Comparison of ENCODE assay signal across 8 cellular contexts in the genomic region with DNA sequence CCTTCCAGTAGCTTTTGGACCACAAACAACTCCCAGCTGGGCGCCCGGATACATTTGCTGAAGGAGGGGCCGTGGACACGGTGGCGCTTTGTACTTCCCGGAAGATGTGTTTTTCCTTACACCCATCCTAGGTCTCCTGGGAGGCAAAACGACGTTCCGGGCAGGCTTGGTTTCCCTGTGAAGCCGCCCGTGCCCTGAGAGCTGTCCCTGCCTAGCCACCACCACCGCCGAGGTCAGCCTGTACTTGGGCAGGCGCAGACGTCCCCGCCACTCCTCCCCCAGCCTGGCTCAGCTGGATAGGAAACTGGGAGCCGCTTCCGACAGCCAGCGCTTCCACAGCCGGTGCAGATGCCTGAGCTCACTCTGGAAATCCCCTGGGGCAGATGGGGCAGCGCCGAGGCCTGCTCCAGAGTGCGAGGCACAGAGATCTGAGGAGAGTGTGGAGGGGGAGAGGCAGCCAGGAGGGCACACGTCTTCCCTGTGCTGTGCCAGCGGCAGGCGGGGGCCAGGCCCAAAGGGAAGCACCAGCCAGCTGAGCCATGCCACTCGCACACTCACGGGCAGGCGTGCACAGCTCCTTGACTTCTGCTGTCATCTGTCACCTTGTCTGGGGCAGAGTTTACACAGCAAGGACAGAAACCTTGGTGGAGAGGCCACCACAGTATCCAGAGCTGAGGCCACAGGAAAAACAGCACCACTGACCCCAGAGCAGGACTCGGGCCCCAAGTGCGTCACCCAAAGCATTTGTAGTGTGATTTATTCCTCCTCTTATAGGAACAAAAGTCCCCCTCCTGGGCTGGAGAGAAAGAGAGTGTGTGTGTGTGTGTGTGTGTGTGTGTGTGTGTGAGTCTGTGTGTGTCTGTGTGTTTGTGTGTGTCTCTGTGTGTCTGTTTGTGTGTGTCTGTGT. TPM values are rescaled to one million over a fixed set of nuclear protein-coding genes. Genes with fewer than 3 reads are reported as not detected.
DNase-seq lines count a peak whose midpoint lies in the region; ATAC-seq, FAIRE-seq and TF ChIP-seq lines count a peak whose summit lies in the region.

No MANE protein-coding gene starts in this region.

- no peaks in the 10 kb centered on the region for H3K9me2 ChIP-seq in GM23248 (ENCODE audit: insufficient read depth)

- 38% methylated on average over 31 of the region's 31 CpGs for WGBS in A549 (ENCODE audit: missing lambda C conversion rate)
- WGBS in GM23248 (ENCODE audit: low coverage in 1 of 2, low lambda C conversion rate in 2 of 2, missing lambda C conversion rate in 2 of 2), 2 experiments, result 8 to 12% methylated on average over 31 of the region's 31 CpGs

- H2AFZ ChIP-seq in GM23248, result peak overlapping the region; percentile 67

- no peak for FAIRE-seq in A549 (lab: Jason Lieb, UNC)

- 0 out of 3 replicates have a peak overlapping the region, but pooled peaks have one; percentile 13 for H3K4me3 ChIP-seq in A549
- peak overlapping the region; percentile 34 for H3K4me3 ChIP-seq in GM23248
- H3K4me3 ChIP-seq in SJSA1, result no peak overlapping the region; the same call in 1 of the 2 replicates
- peak overlapping the region; percentile 30 for H3K4me3 ChIP-seq in epithelial cell of proximal tubule (ENCODE audit: low read depth, low read length)
- H3K4me3 ChIP-seq in mucosa of stomach (ENCODE audit: low read length), result peak overlapping the region; percentile 6
- H3K4me3 ChIP-seq in vagina, result peak overlapping the region; percentile 0 to 25

- in situ Hi-C loops in GM23248 (cut with MboI), result loop anchor here (25.0 kb wide), 1 partner anchor 89 kb away; a partner anchor contains a TSS

- intact Hi-C loops in vagina (cut with DNase I), result loop anchor here (10.0 kb wide), 1 partner anchor 193 kb away; a partner anchor contains a TSS

- peak overlapping the region; percentile 83 to 96 for H3K27ac ChIP-seq in A549
- H3K27ac ChIP-seq in GM23248, result peak overlapping the region; percentile 57
- peak overlapping the region; percentile 58 for H3K27ac ChIP-seq in SJSA1
- peak overlapping the region; percentile 85 for H3K27ac ChIP-seq in vagina

- no peak for TF ChIP-seq POLR2A in A549 (IDR thresholded peaks at IDR 0.05; ENCODE audit: low read length)
- no peak for TF ChIP-seq POLR2A in vagina (IDR thresholded peaks at IDR 0.05)

- H3K4me2 ChIP-seq in A549 (peak overlapping the region; percentile 91), GM23248 (ENCODE audit: unreplicated experiment) (peak overlapping the region; percentile 40)

- DNase-seq in A549 (ENCODE audit: low read depth in 1 of 2, low spot score in 1 of 2), result peak; percentile 70 to 75
- peak; percentile 91 for DNase-seq in GM23248
- DNase-seq in SJSA1 (ENCODE audit: low read depth in 1 of 2, low spot score in 2 of 2), result peak; percentile 87 to 96
- peak; percentile 54 for DNase-seq in epithelial cell of proximal tubule (ENCODE audit: low read depth)
- DNase-seq in vagina (ENCODE audit: extremely low spot score in 2 of 2), result no peak

- H3K36me3 ChIP-seq in GM23248 (ENCODE audit: low read depth) (no peaks in the 10 kb centered on the region), SJSA1 (no peaks in the 10 kb centered on the region), mucosa of stomach (ENCODE audit: control insufficient read depth, insufficient read depth, low read length) (no peaks in the 10 kb centered on the region), vagina (no peaks in the 10 kb centered on the region)

- no peak for TF ChIP-seq RAD21 in A549 (conservative IDR thresholded peaks at IDR 0.05 in 1 of 2, IDR thresholded peaks at IDR 0.05 in 1 of 2)

- H3K79me2 ChIP-seq in GM23248 (ENCODE audit: insufficient read depth), result peaks cover 5% of the 10 kb centered on the region

- CTCF ChIA-PET in A549 (lab: Yijun Ruan, JAX), result interaction anchor here (0.7 to 64.5 kb wide), 15 partner anchors 7 to 128 kb away, joined by 3 to 1994 read pairs (median 5); a partner anchor contains a TSS

- ATAC-seq in A549 (peak; percentile 32 to 56), HG03196 (IDR thresholded peaks at IDR 0.05; ENCODE audit: unreplicated experiment) (no peak), GM21576 (IDR thresholded peaks at IDR 0.05; ENCODE audit: unreplicated experiment) (no peak)

- no peaks in the 10 kb centered on the region for H3K27me3 ChIP-seq in GM23248 (replicated peaks; ENCODE audit: insufficient read depth)
- H3K27me3 ChIP-seq in SJSA1 (replicated peaks), result no peaks in the 10 kb centered on the region
- no peaks in the 10 kb centered on the region for H3K27me3 ChIP-seq in mucosa of stomach (ENCODE audit: control insufficient read depth, insufficient read depth, low read length)
- H3K27me3 ChIP-seq in vagina, result no peaks in the 10 kb centered on the region

- H3K9ac ChIP-seq in GM23248, result peak overlapping the region; percentile 57
- H3K9ac ChIP-seq in mucosa of stomach (ENCODE audit: low read length), result peak overlapping the region; percentile 52

- POLR2A ChIA-PET in A549 (lab: Yijun Ruan, JAX), result interaction anchor here (0.6 to 2.1 kb wide), 3 partner anchors 11 to 69 kb away, joined by 3 to 6 read pairs (median 5); no protein-coding TSS in a partner anchor

- H3K9me3 ChIP-seq in A549, result no peaks in the 10 kb centered on the region
- H3K9me3 ChIP-seq in GM23248 (ENCODE audit: low read depth), result no peaks in the 10 kb centered on the region
- no peaks in the 10 kb centered on the region for H3K9me3 ChIP-seq in SJSA1 (replicated peaks)
- H3K9me3 ChIP-seq in mucosa of stomach (ENCODE audit: control insufficient read depth, low read length), result no peaks in the 10 kb centered on the region
- H3K9me3 ChIP-seq in vagina, result no peaks in the 10 kb centered on the region

- H3K4me1 ChIP-seq in A549, result peaks cover 41% of the 10 kb centered on the region
- H3K4me1 ChIP-seq in GM23248 (ENCODE audit: insufficient read depth), result peaks cover 13% of the 10 kb centered on the region
- peaks cover 54% of the 10 kb centered on the region for H3K4me1 ChIP-seq in SJSA1 (replicated peaks)
- H3K4me1 ChIP-seq in mucosa of stomach (ENCODE audit: control insufficient read depth, insufficient read depth, low read length), result peaks cover 52% of the 10 kb centered on the region
- H3K4me1 ChIP-seq in vagina, result peaks cover 68% of the 10 kb centered on the region

- no peaks in the 10 kb centered on the region for H4K20me1 ChIP-seq in GM23248 (ENCODE audit: insufficient read depth)

- TF ChIP-seq CTCF in A549 (IDR thresholded peaks at IDR 0.05) (no peak), epithelial cell of proximal tubule (conservative IDR thresholded peaks at IDR 0.05; ENCODE audit: low read depth, low read length) (no peak), vagina (IDR thresholded peaks at IDR 0.05) (no peak)

- TF ChIP-seq EP300 in A549 (IDR thresholded peaks at IDR 0.05), result no peak

- peaks cover 6% of the 10 kb centered on the region; the same call in 1 of the 2 replicates for H3F3A ChIP-seq in GM23248 (ENCODE audit: insufficient read depth)

RNA-seq across cellular contexts. Expression of a gene that starts 3.0 kb away (rescaled TPM):
- polyA plus RNA-seq in A549 (2011; rRNA removed) (14.0 and 19.9 TPM in 2 replicates), A549 (2017; fragmentation: RNase III; extraction: RNeasy Plus Mini Kit Qiagen cat#74134 plus additional on column Dnase treatment) (42.9 to 50.2 TPM (median 46.0 TPM) in 3 replicates), GM23248 (2016; fragmentation: Nextera tagmentation; extraction: Ambion mirVana) (12.7 and 12.9 TPM in 2 replicates)
- polyA plus RNA-seq in A549 (2012; cell fraction: cytosol; rRNA removed), result 37.0 and 54.6 TPM in 2 replicates
- polyA plus RNA-seq in A549 (2012; cell fraction: nucleus; rRNA removed), result 149 and 184 TPM in 2 replicates
- 17.4 and 22.8 TPM in 2 replicates for polyA minus RNA-seq in A549 (2011; rRNA and poly(A)+ RNA removed)
- total RNA-seq in GM23248 (2014; rRNA removed; shearing (Covaris generic)), result 8.9 and 10.0 TPM in 2 replicates
- total RNA-seq in SJSA1 (2014; rRNA removed; shearing (Covaris generic)), result 5.8 and 9.2 TPM in 2 replicates
- total RNA-seq in epithelial cell of proximal tubule (35.2 and 101 TPM in 2 replicates), vagina (34.6 TPM)

RNA-seq across cellular contexts. Expression of a gene that starts 30.8 kb away (rescaled TPM):
- polyA plus RNA-seq in A549 (2011; rRNA removed) (0.08 TPM in 1 of 2 replicates, not detected in the other), A549 (2017; fragmentation: RNase III; extraction: RNeasy Plus Mini Kit Qiagen cat#74134 plus additional on column Dnase treatment) (0.13 TPM in 1 of 3 replicates, not detected in the others), GM23248 (2016; fragmentation: Nextera tagmentation; extraction: Ambion mirVana) (0.72 TPM in 1 of 2 replicates, not detected in the other)
- polyA plus RNA-seq in A549 (2012; cell fraction: cytosol; rRNA removed), result 0.21 and 0.26 TPM in 2 replicates
- 0.78 and 0.96 TPM in 2 replicates for polyA plus RNA-seq in A549 (2012; cell fraction: nucleus; rRNA removed)
- not detected in 2 replicates for polyA minus RNA-seq in A549 (2011; rRNA and poly(A)+ RNA removed)
- total RNA-seq in GM23248 (2014; rRNA removed; shearing (Covaris generic)), result not detected in 2 replicates
- total RNA-seq in SJSA1 (2014; rRNA removed; shearing (Covaris generic)), result not detected in 2 replicates
- total RNA-seq in epithelial cell of proximal tubule (not detected in 2 replicates), vagina (not detected)

RNA-seq across cellular contexts. Expression of a gene that starts 39.3 kb away (rescaled TPM):
- polyA plus RNA-seq in A549 (2011; rRNA removed) (1.1 and 1.2 TPM in 2 replicates), A549 (2017; fragmentation: RNase III; extraction: RNeasy Plus Mini Kit Qiagen cat#74134 plus additional on column Dnase treatment) (1.1 to 2.0 TPM (median 1.3 TPM) in 3 replicates), GM23248 (2016; fragmentation: Nextera tagmentation; extraction: Ambion mirVana) (1.1 and 1.6 TPM in 2 replicates)
- polyA plus RNA-seq in A549 (2012; cell fraction: cytosol; rRNA removed), result 0.56 and 1.0 TPM in 2 replicates
- 0.54 and 0.76 TPM in 2 replicates for polyA plus RNA-seq in A549 (2012; cell fraction: nucleus; rRNA removed)
- polyA minus RNA-seq in A549 (2011; rRNA and poly(A)+ RNA removed), result 1.4 and 2.2 TPM in 2 replicates
- total RNA-seq in GM23248 (2014; rRNA removed; shearing (Covaris generic)), result 6.3 and 8.3 TPM in 2 replicates
- total RNA-seq in SJSA1 (2014; rRNA removed; shearing (Covaris generic)), result 4.4 and 5.2 TPM in 2 replicates
- total RNA-seq in epithelial cell of proximal tubule (10.2 and 49.9 TPM in 2 replicates), vagina (30.0 TPM)

RNA-seq across cellular contexts. Expression of a gene that starts 41.6 kb away (rescaled TPM):
- polyA plus RNA-seq in A549 (2011; rRNA removed) (0.26 TPM in 1 of 2 replicates, not detected in the other), A549 (2017; fragmentation: RNase III; extraction: RNeasy Plus Mini Kit Qiagen cat#74134 plus additional on column Dnase treatment) (not detected in 3 replicates), GM23248 (2016; fragmentation: Nextera tagmentation; extraction: Ambion mirVana) (0.43 and 0.93 TPM in 2 replicates)
- polyA plus RNA-seq in A549 (2012; cell fraction: cytosol; rRNA removed), result not detected in 2 replicates
- 0.06 and 0.07 TPM in 2 replicates for polyA plus RNA-seq in A549 (2012; cell fraction: nucleus; rRNA removed)
- not detected in 2 replicates for polyA minus RNA-seq in A549 (2011; rRNA and poly(A)+ RNA removed)
- total RNA-seq in GM23248 (2014; rRNA removed; shearing (Covaris generic)), result 1.5 and 3.4 TPM in 2 replicates
- total RNA-seq in SJSA1 (2014; rRNA removed; shearing (Covaris generic)), result 0.13 TPM in 1 of 2 replicates, not detected in the other
- total RNA-seq in epithelial cell of proximal tubule (0.22 and 5.8 TPM in 2 replicates), vagina (21.4 TPM)

RNA-seq across cellular contexts. Expression of a gene that starts 45.3 kb away (rescaled TPM):
- polyA plus RNA-seq in A549 (2011; rRNA removed), result 22.0 and 28.8 TPM in 2 replicates
- 21.4 and 22.1 TPM in 2 replicates for polyA plus RNA-seq in A549 (2012; cell fraction: cytosol; rRNA removed)
- polyA plus RNA-seq in A549 (2012; cell fraction: nucleus; rRNA removed), result 69.1 and 79.4 TPM in 2 replicates
- 24.5 to 25.9 TPM (median 25.7 TPM) in 3 replicates for polyA plus RNA-seq in A549 (2017; fragmentation: RNase III; extraction: RNeasy Plus Mini Kit Qiagen cat#74134 plus additional on column Dnase treatment)
- polyA minus RNA-seq in A549 (2011; rRNA and poly(A)+ RNA removed), result 68.8 and 81.3 TPM in 2 replicates
- 17.2 TPM in 2 replicates for total RNA-seq in GM23248 (2014; rRNA removed; shearing (Covaris generic))
- 7.1 and 7.2 TPM in 2 replicates for polyA plus RNA-seq in GM23248 (2016; fragmentation: Nextera tagmentation; extraction: Ambion mirVana)
- total RNA-seq in SJSA1 (2014; rRNA removed; shearing (Covaris generic)), result 18.6 and 29.7 TPM in 2 replicates
- 15.6 and 23.6 TPM in 2 replicates for total RNA-seq in epithelial cell of proximal tubule
- 29.7 TPM for total RNA-seq in vagina

Comparison
In these comparisons a context has a peak if more than half of its experiments do, and no peak if none do; other contexts are left out.
1. ATAC-seq: peak in A549 (2 of 2); none in HG03196 (single experiment) and GM21576 (single experiment).
2. DNase-seq: peak in A549 (2 of 2), GM23248 (single experiment), SJSA1 (2 of 2) and epithelial cell of proximal tubule (single experiment); none in vagina (0 of 2).
3. Peak in every context shown above with its lines, with median percentiles within 50 percentile points of each other: H3K27ac ChIP-seq.